11 cellular contexts compared by ENCODE assay signal in genomic region chr4:71130827-71131603, GRCh38.
DNase-seq lines count a peak whose midpoint lies in the region; ATAC-seq and TF ChIP-seq lines count a peak whose summit lies in the region.
"Had no signal": no experiment of that assay in that cellular context is flagged by ENCODE, and none has a peak within 500 bp of the region (broad histone marks: within the 10 kb centered on the region; RNA-seq: fewer than 3 reads in every experiment).

No MANE protein-coding gene starts in this region.

- ATAC-seq in HG02588 (IDR thresholded peaks at IDR 0.05; ENCODE audit: unreplicated experiment), result no peak
- no peak for ATAC-seq in HG03135 (IDR thresholded peaks at IDR 0.05; ENCODE audit: unreplicated experiment)
- ATAC-seq: GM12878 had no signal

- TF ChIP-seq CTCF in fibroblast of mammary gland (conservative IDR thresholded peaks at IDR 0.05; ENCODE audit: control insufficient read depth, insufficient read depth, low read depth, low read length), result peak; percentile 30

- H3K4me3 ChIP-seq in fibroblast of mammary gland (ENCODE audit: control insufficient read depth, low read depth, low read length) (no peak overlapping the region), skeletal muscle cell (ENCODE audit: low read depth, low read length) (peak overlapping the region; percentile 17)
- H3K4me3 ChIP-seq: cardiac muscle cell, GM12878, HAP-1 had no signal

- DNase-seq in GM04504 (ENCODE audit: low read depth) (peak; percentile 58), NCI-H82 treated with DMSO at 0.1 percent for 48 hours (lab: John Stamatoyannopoulos, UW; ENCODE audit: unreplicated experiment) (peak; percentile 11), fibroblast of mammary gland (ENCODE audit: low read depth) (peak; percentile 80), skeletal muscle cell (ENCODE audit: low read depth) (peak; percentile 35)
- no peak for DNase-seq in activated naive CD4-positive, alpha-beta T cell (lab: John Stamatoyannopoulos, UW)
- DNase-seq: activated CD4-positive, alpha-beta T cell treated with anti-CD3 and anti-CD28 coated beads, Interleukin-2, amount 50 U/mL, for 1 hour had no signal

Comparison
In these comparisons a context has a peak if more than half of its experiments do, and no peak if none do; other contexts are left out.
1. DNase-seq: peak in GM04504 (single experiment), NCI-H82 treated with DMSO at 0.1 percent for 48 hours (single experiment), fibroblast of mammary gland (single experiment) and skeletal muscle cell (single experiment); none in activated naive CD4-positive, alpha-beta T cell (0 of 4).